In genomic region chr19:6233051-6233826, GRCh38 we compare ENCODE assay signal across 11 cellular contexts. TPM values are rescaled to one million over a fixed set of nuclear protein-coding genes. Genes with fewer than 3 reads are reported as not detected.
A peak's percentile ranks its signal among the peaks of the same experiment; 100 is the strongest.
DNase-seq lines count a peak whose midpoint lies in the region; ATAC-seq and TF ChIP-seq lines count a peak whose summit lies in the region.
"Had no signal": no experiment of that assay in that cellular context is flagged by ENCODE, and none has a peak within 500 bp of the region (broad histone marks: within the 10 kb centered on the region; RNA-seq: fewer than 3 reads in every experiment).

No MANE protein-coding gene starts in this region.

- H3K9me3 ChIP-seq in gastrocnemius medialis = no peaks in the 10 kb centered on the region

- no peak for TF ChIP-seq CTCF in gastrocnemius medialis (IDR thresholded peaks at IDR 0.05 in 4 of 5, conservative IDR thresholded peaks at IDR 0.05 in 1 of 5)
- TF ChIP-seq CTCF in WTC11 (IDR thresholded peaks at IDR 0.05) = no peak

- H3K4me3 ChIP-seq in gastrocnemius medialis = peak overlapping the region in 3 of 4 donors; percentile 0 to 29 (median 13)

- no peaks in the 10 kb centered on the region for H3K27me3 ChIP-seq in gastrocnemius medialis

- in situ Hi-C loops in gastrocnemius medialis (cut with MboI; ENCODE audit: low sequenced_read_pairs in 4 of 4) = no loop called here

- H3K4me1 ChIP-seq in gastrocnemius medialis = peaks cover 55 to 59% of the 10 kb centered on the region in 2 donors

- H3K36me3 Mint-ChIP-seq in WTC11 = peaks cover 9% of the 10 kb centered on the region; the same call in 1 of the 2 replicates

- H3K27ac Mint-ChIP-seq in WTC11 = no peak overlapping the region
- H3K27ac Mint-ChIP-seq: activated T-helper 2 cell treated with anti-CD3 and anti-CD28 coated beads, Interferon-gamma antibody, Interleukin-2, Interleukin-4, amounts not matched to agents 10 μg/mL and 5 μg/mL and 100 μg/mL, durations not matched to agents 14 hours and 24 hours and 36 hours had no signal

- intact Hi-C loops in left ventricle myocardium superior (cut with micrococcal nuclease) (no loop called here), gastrocnemius medialis (cut with DNase I; ENCODE audit: low total_unique reads) (no loop called here)

- no peaks in the 10 kb centered on the region for H3K9me3 Mint-ChIP-seq in WTC11
- H3K9me3 Mint-ChIP-seq: activated T-helper 2 cell treated with anti-CD3 and anti-CD28 coated beads, Interferon-gamma antibody, Interleukin-2, Interleukin-4, amounts not matched to agents 10 μg/mL and 5 μg/mL and 100 μg/mL, durations not matched to agents 14 hours and 24 hours and 36 hours; naive B cell had no signal

- CTCF ChIA-PET in WTC11 (lab: Charles Lee) = interaction anchor here (1.2 to 3.2 kb wide), 3 partner anchors 15 to 38 kb away, joined by 3 to 20 read pairs (median 7); no protein-coding TSS in a partner anchor

- H3K4me3 Mint-ChIP-seq in WTC11 = no peak overlapping the region

- POLR2A ChIA-PET in WTC11 (lab: Charles Lee) = no interaction called here

- DNase-seq in EH (ENCODE audit: low read depth) (peak; percentile 65), astrocyte of the hippocampus (ENCODE audit: low read depth, low spot score) (peak; percentile 83), left ventricle myocardium superior (peak; percentile 85), gastrocnemius medialis (peak; percentile 35 to 59), AG08396 (ENCODE audit: low spot score) (no peak), WTC11 (ENCODE audit: low spot score) (no peak)
- DNase-seq in activated T-cell treated with anti-CD3 and anti-CD28 coated beads, Interleukin-2, amount 50 U/mL, for 1 hour = no peak
- DNase-seq in effector CD4-positive, alpha-beta T cell = no peak
- DNase-seq: naive B cell, T-helper 2 cell had no signal

- ATAC-seq in left ventricle myocardium superior (peak; percentile 61), gastrocnemius medialis (peak; percentile 61 to 73), WTC11 (no peak)

- H3K36me3 ChIP-seq in gastrocnemius medialis = peaks cover 0 to 10% of the 10 kb centered on the region in 2 donors

- peak overlapping the region; percentile 66 to 80 (median 71) for H3K27ac ChIP-seq in gastrocnemius medialis

- H3K27me3 Mint-ChIP-seq in WTC11 (ENCODE audit: low read depth) = no peaks in the 10 kb centered on the region
- H3K27me3 Mint-ChIP-seq: naive B cell had no signal

- TF ChIP-seq POLR2A in gastrocnemius medialis (IDR thresholded peaks at IDR 0.05) = no peak

- peaks cover 15% of the 10 kb centered on the region for H3K4me1 Mint-ChIP-seq in WTC11

TF ChIP-seq in WTC11, 78 proteins besides CTCF, POLR2A, EP300 and RAD21 (continues in another document):
- TF ChIP-seq RELA (CRISPR knock-in tag; IDR thresholded peaks at IDR 0.05; ENCODE audit: borderline replicate concordance) = no peak
- TF ChIP-seq FOXP4 (CRISPR knock-in tag; IDR thresholded peaks at IDR 0.05) = no peak
- no peak for TF ChIP-seq PREB (CRISPR knock-in tag; IDR thresholded peaks at IDR 0.05; ENCODE audit: borderline replicate concordance)
- no peak for TF ChIP-seq OVOL2 (CRISPR knock-in tag; IDR thresholded peaks at IDR 0.05; ENCODE audit: borderline replicate concordance)
- TF ChIP-seq ATF6 (CRISPR knock-in tag; IDR thresholded peaks at IDR 0.05) = no peak
- no peak for TF ChIP-seq JUN (CRISPR knock-in tag; IDR thresholded peaks at IDR 0.05)
- no peak for TF ChIP-seq TCF7 (CRISPR knock-in tag; IDR thresholded peaks at IDR 0.05; ENCODE audit: low read depth)
- TF ChIP-seq ZNF423 (CRISPR knock-in tag; IDR thresholded peaks at IDR 0.05) = no peak
- TF ChIP-seq NFYB (CRISPR knock-in tag; conservative IDR thresholded peaks at IDR 0.05; ENCODE audit: low read depth) = no peak
- TF ChIP-seq ZNF121 (CRISPR knock-in tag; IDR thresholded peaks at IDR 0.05) = no peak
- TF ChIP-seq NR2C2 (CRISPR knock-in tag; IDR thresholded peaks at IDR 0.05) = no peak
- no peak for TF ChIP-seq E2F5 (CRISPR knock-in tag; IDR thresholded peaks at IDR 0.05)
- no peak for TF ChIP-seq CDX4 (CRISPR knock-in tag; IDR thresholded peaks at IDR 0.05; ENCODE audit: borderline replicate concordance)
- TF ChIP-seq AR (CRISPR knock-in tag; IDR thresholded peaks at IDR 0.05) = no peak
- no peak for TF ChIP-seq IRF1 (CRISPR knock-in tag; IDR thresholded peaks at IDR 0.05)

RNA-seq across cellular contexts. Expression of gene MLLT1, which starts 46.5 kb away (rescaled TPM):
- total RNA-seq in left ventricle myocardium superior (45.8 TPM), gastrocnemius medialis (10 to 100 TPM; 13.9 to 37.7 (median 24.4) TPM), WTC11 (2021) (49.9 to 58.2 TPM (median 50.2 TPM) in 3 replicates)

Comparison
In these comparisons a context has a peak if more than half of its experiments do, and no peak if none do; other contexts are left out.
1. DNase-seq: peak in EH (single experiment), astrocyte of the hippocampus (single experiment), left ventricle myocardium superior (single experiment) and gastrocnemius medialis (2 of 2); none in AG08396 (single experiment), activated T-cell treated with anti-CD3 and anti-CD28 coated beads, Interleukin-2, amount 50 U/mL, for 1 hour (single experiment), WTC11 (single experiment) and effector CD4-positive, alpha-beta T cell (single experiment).